ENCODE assay signal across 10 cellular contexts in the genomic region with DNA sequence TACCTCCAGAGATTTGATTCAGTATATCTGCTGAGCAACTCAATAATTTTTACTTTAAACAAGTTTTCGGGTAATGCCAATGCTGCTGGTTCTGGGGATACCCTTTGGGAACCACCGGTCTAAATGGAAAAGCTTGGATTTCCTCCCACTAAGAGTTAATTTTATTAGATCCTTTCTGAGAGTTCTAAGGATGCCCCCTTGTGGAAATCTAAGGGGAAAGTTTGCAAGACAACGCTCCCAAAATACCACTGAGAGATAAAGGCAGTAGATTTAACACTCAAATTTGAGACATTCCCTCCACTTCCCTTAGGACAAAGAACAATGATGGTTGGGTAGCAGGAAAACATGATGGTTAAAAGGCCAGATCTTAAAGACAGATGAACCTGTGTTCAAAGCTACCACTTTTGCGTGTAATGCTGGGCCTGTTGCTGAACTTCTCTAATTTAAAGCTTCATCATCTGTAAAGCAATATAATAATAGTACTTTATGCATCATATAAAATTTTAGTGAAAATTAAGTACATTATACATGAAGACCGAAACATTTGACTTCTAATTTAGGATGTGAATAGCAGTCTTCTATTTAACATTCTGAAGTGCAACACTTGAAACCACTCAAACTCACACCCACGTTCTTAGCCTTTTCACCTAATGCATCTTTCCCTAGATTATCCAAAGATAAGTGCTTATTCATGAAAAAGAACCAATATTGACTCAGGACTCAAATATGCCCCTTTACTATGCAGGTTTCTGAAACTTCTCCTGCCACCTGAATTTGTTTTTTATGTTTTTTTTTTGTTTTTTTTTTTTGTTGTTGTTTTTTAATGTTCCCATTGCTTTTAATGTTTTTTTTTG.
DNase-seq lines count a peak whose midpoint lies in the region; ATAC-seq and TF ChIP-seq lines count a peak whose summit lies in the region.
"Had no signal": no experiment of that assay in that cellular context is flagged by ENCODE, and none has a peak within 500 bp of the region (broad histone marks: within the 10 kb centered on the region; RNA-seq: fewer than 3 reads in every experiment).

No MANE protein-coding gene starts in this region.

- H3K27ac ChIP-seq in left ventricle myocardium inferior (replicated peaks) (no peak overlapping the region), Panc1 (ENCODE audit: low read length) (no peak overlapping the region)

- TF ChIP-seq CTCF in left ventricle myocardium inferior (IDR thresholded peaks at IDR 0.05; ENCODE audit: borderline replicate concordance) (peak; percentile 42), Panc1 (IDR thresholded peaks at IDR 0.05) (peak; percentile 34; the same call in 1 of the 2 replicates)

- H3K36me3 ChIP-seq in left ventricle myocardium inferior: no peaks in the 10 kb centered on the region
- H3K36me3 ChIP-seq in Panc1 (ENCODE audit: control insufficient read depth, insufficient read depth, low read length): no peaks in the 10 kb centered on the region

- H3K9me3 ChIP-seq in left ventricle myocardium inferior (replicated peaks): no peaks in the 10 kb centered on the region
- H3K9me3 ChIP-seq in Panc1 (ENCODE audit: control insufficient read depth, insufficient read depth, low read depth, low read length): no peaks in the 10 kb centered on the region

- H3K27me3 ChIP-seq in left ventricle myocardium inferior (ENCODE audit: low read depth) (no peaks in the 10 kb centered on the region), Panc1 (ENCODE audit: control insufficient read depth, insufficient read depth, low read length) (no peaks in the 10 kb centered on the region)

- H3K4me1 ChIP-seq in left ventricle myocardium inferior (no peaks in the 10 kb centered on the region), Panc1 (ENCODE audit: control insufficient read depth, insufficient read depth, low read length) (no peaks in the 10 kb centered on the region)

- BruUV-seq in Panc1 (replicated peaks; lab: Mats Ljungman, UMichigan): no TSS peak

- ATAC-seq in Right ventricle myocardium superior (ENCODE audit: poor library complexity) (no peak), Panc1 (no peak), HG02938 (IDR thresholded peaks at IDR 0.05; ENCODE audit: unreplicated experiment) (no peak), HG03025 (IDR thresholded peaks at IDR 0.05; ENCODE audit: low FRiP score, unreplicated experiment) (no peak)
- ATAC-seq: stimulated activated naive CD8-positive, alpha-beta T cell treated with anti-CD3 and anti-CD28 coated beads, Interleukin-15, amount 100 ng/mL, for 72 hours had no signal

- intact Hi-C loops in left ventricle myocardium inferior (cut with micrococcal nuclease): no loop called here
- intact Hi-C loops in Right ventricle myocardium superior (cut with DNase I): no loop called here
- intact Hi-C loops in Panc1 (cut with micrococcal nuclease; ENCODE audit: unreplicated experiment): no loop called here

- no peak for DNase-seq in left ventricle myocardium inferior
- DNase-seq in Right ventricle myocardium superior: no peak
- DNase-seq in Panc1 (ENCODE audit: low read depth, low spot score): no peak
- DNase-seq in fibroblast of the conjunctiva (ENCODE audit: low read depth): peak; percentile 17
- no peak for DNase-seq in NCI-H1930 (lab: John Stamatoyannopoulos, UW)
- no peak for DNase-seq in NCI-H524 (lab: John Stamatoyannopoulos, UW)
- DNase-seq: islet precursor cell; stimulated activated naive CD8-positive, alpha-beta T cell treated with anti-CD3 and anti-CD28 coated beads, Interleukin-15, amount 100 ng/mL, for 72 hours had no signal

- H3K4me3 ChIP-seq in left ventricle myocardium inferior: no peak overlapping the region
- H3K4me3 ChIP-seq in Panc1 (ENCODE audit: low read depth in 2 of 2, low read length in 2 of 2): no peak overlapping the region

- POLR2A ChIA-PET in Panc1 (lab: Charles Lee): no interaction called here

- in situ Hi-C loops in Panc1 (cut with HindIII; ENCODE audit: low pct_unique_long_range_greater_than_20kb, low sequenced_read_pairs): no loop called here

- CTCF ChIA-PET in Panc1 (lab: Charles Lee): no interaction called here
